ENCODE assay signal across 14 cellular contexts in the genomic region with DNA sequence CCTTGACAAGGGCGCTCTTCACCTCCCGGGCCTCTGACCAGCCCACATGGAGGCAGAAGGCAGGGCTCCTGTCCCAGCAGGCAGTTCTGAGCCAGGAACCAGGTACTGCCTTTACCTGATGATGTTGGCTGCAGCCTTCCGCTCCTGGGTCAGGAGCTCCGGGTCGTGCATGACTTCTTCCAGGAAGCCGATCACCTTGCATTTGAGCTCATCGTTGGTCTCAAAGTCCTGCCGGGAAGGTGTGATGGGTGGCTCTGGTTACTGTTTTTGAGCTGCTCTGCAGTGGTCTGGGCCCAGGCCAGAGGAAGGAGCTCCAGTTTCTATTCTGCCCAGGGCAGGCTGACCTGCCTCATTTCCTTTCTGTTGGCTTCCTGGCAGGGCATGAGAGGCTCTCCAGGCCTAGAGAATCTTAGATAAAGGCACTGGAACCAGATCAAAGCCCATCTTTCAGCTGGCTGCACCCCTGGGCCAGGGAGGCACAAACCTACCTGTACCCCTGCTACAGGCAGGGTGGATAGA.
"Had no signal": no experiment of that assay in that cellular context is flagged by ENCODE, and none has a peak within 500 bp of the region (broad histone marks: within the 10 kb centered on the region; RNA-seq: fewer than 3 reads in every experiment).

No MANE protein-coding gene starts in this region.

- H3K9me3 Mint-ChIP-seq: activated CD4-positive, alpha-beta memory T cell treated with anti-CD3 and anti-CD28 coated beads, Interleukin-2, amount 10 ng/mL, durations not matched to agents 7 days and 5 days; activated naive CD4-positive, alpha-beta T cell treated with anti-CD3 and anti-CD28 coated beads, Interleukin-2, amount 50 U/mL, for 24 hours; activated T-cell treated with anti-CD3 and anti-CD28 coated beads, Interleukin-2, amount 50 U/mL, for 24 hours; stimulated activated naive CD8-positive, alpha-beta T cell treated with anti-CD3 and anti-CD28 coated beads, Interleukin-15, Interleukin-2, amounts not matched to agents 100 ng/mL and 50 ng/mL, for 24 hours had no signal

- H3K4me3 Mint-ChIP-seq: activated CD4-positive, alpha-beta memory T cell treated with anti-CD3 and anti-CD28 coated beads, Interleukin-2, amount 10 ng/mL, durations not matched to agents 7 days and 5 days; activated CD4-positive, alpha-beta T cell treated with anti-CD3 and anti-CD28 coated beads for 36 hours; activated naive CD4-positive, alpha-beta T cell treated with anti-CD3 and anti-CD28 coated beads, Interleukin-2, amount 50 U/mL, for 24 hours; activated T-cell treated with anti-CD3 and anti-CD28 coated beads, Interleukin-2, amount 50 U/mL, for 24 hours; stimulated activated naive CD8-positive, alpha-beta T cell treated with anti-CD3 and anti-CD28 coated beads, Interleukin-15, Interleukin-2, amounts not matched to agents 100 ng/mL and 50 ng/mL, for 24 hours; T-helper 17 cell had no signal

- H3K27ac Mint-ChIP-seq: activated CD4-positive, alpha-beta memory T cell treated with anti-CD3 and anti-CD28 coated beads, Interleukin-2, amount 10 ng/mL, durations not matched to agents 7 days and 5 days; activated CD4-positive, alpha-beta T cell treated with anti-CD3 and anti-CD28 coated beads for 36 hours; activated naive CD4-positive, alpha-beta T cell treated with anti-CD3 and anti-CD28 coated beads, Interleukin-2, amount 50 U/mL, for 24 hours; activated T-cell treated with anti-CD3 and anti-CD28 coated beads, Interleukin-2, amount 50 U/mL, for 24 hours; stimulated activated naive CD8-positive, alpha-beta T cell treated with anti-CD3 and anti-CD28 coated beads, Interleukin-15, Interleukin-2, amounts not matched to agents 100 ng/mL and 50 ng/mL, for 24 hours; T-helper 17 cell had no signal

- H3K4me1 Mint-ChIP-seq: activated CD4-positive, alpha-beta memory T cell treated with anti-CD3 and anti-CD28 coated beads, Interleukin-2, amount 10 ng/mL, durations not matched to agents 7 days and 5 days; activated CD4-positive, alpha-beta T cell treated with anti-CD3 and anti-CD28 coated beads for 36 hours; activated naive CD4-positive, alpha-beta T cell treated with anti-CD3 and anti-CD28 coated beads, Interleukin-2, amount 50 U/mL, for 24 hours had no signal

- H3K27me3 ChIP-seq: colonic mucosa, right lobe of liver had no signal

- H3K36me3 Mint-ChIP-seq: activated naive CD4-positive, alpha-beta T cell treated with anti-CD3 and anti-CD28 coated beads, Interleukin-2, amount 50 U/mL, for 24 hours had no signal

- H3K4me2 ChIP-seq: smooth muscle cell had no signal

- DNase-seq: activated CD4-positive, alpha-beta memory T cell treated with anti-CD3 and anti-CD28 coated beads, Interleukin-2, amount 10 ng/mL, durations not matched to agents 7 days and 5 days; activated CD4-positive, alpha-beta T cell treated with anti-CD3 and anti-CD28 coated beads for 36 hours; activated effector memory CD4-positive, alpha-beta T cell treated with Interleukin-2 at 50 U/mL for 16 hours; activated T-cell treated with anti-CD3 and anti-CD28 coated beads, Interleukin-2, amount 50 U/mL, for 24 hours; colonic mucosa; effector CD4-positive, alpha-beta T cell; foreskin fibroblast; hypothalamus; midbrain; right lobe of liver; T-helper 17 cell had no signal

- H3K9me3 ChIP-seq: colonic mucosa, right lobe of liver had no signal

- H3K4me1 ChIP-seq: colonic mucosa, right lobe of liver had no signal

- H3K27me3 Mint-ChIP-seq: activated CD4-positive, alpha-beta T cell treated with anti-CD3 and anti-CD28 coated beads for 36 hours; activated naive CD4-positive, alpha-beta T cell treated with anti-CD3 and anti-CD28 coated beads, Interleukin-2, amount 50 U/mL, for 24 hours; activated T-cell treated with anti-CD3 and anti-CD28 coated beads, Interleukin-2, amount 50 U/mL, for 24 hours; stimulated activated naive CD8-positive, alpha-beta T cell treated with anti-CD3 and anti-CD28 coated beads, Interleukin-15, Interleukin-2, amounts not matched to agents 100 ng/mL and 50 ng/mL, for 24 hours had no signal

- H3K27ac ChIP-seq: colonic mucosa, right lobe of liver had no signal

- H3K36me3 ChIP-seq: colonic mucosa, right lobe of liver had no signal

- ATAC-seq: activated CD4-positive, alpha-beta T cell treated with anti-CD3 and anti-CD28 coated beads for 36 hours; T-helper 17 cell had no signal

- H3K4me3 ChIP-seq: colonic mucosa, right lobe of liver, smooth muscle cell had no signal
